ENCODE assay signal across 11 cellular contexts in genomic region chr15:64379216-64379960, GRCh38. TPM values are rescaled to one million over a fixed set of nuclear protein-coding genes. Genes with fewer than 3 reads are reported as not detected.
DNase-seq lines count a peak whose midpoint lies in the region; ATAC-seq, FAIRE-seq and TF ChIP-seq lines count a peak whose summit lies in the region.
"Had no signal": no experiment of that assay in that cellular context is flagged by ENCODE, and none has a peak within 500 bp of the region (broad histone marks: within the 10 kb centered on the region; RNA-seq: fewer than 3 reads in every experiment).

No MANE protein-coding gene starts in this region.

- no peaks in the 10 kb centered on the region for H3K9me3 ChIP-seq in OCI-LY3 (ENCODE audit: insufficient read depth, low read length)
- H3K9me3 ChIP-seq in H1 (ENCODE audit: insufficient read depth in 2 of 2, low read depth in 1 of 2, low read length in 1 of 2) = no peaks in the 10 kb centered on the region
- H3K9me3 ChIP-seq: psoas muscle, thoracic aorta had no signal

- H3K56ac ChIP-seq in H1 (replicated peaks; ENCODE audit: insufficient read length, low read depth, low read length) = no peak overlapping the region

- peak overlapping the region; percentile 68 for H3K4me3 Mint-ChIP-seq in activated naive CD4-positive, alpha-beta T cell treated with anti-CD3 and anti-CD28 coated beads, Interleukin-2, amount 50 U/mL, for 24 hours
- H3K4me3 Mint-ChIP-seq in stimulated activated naive B cell treated with anti-CD40 and anti-IgM and Interleukin-4, amounts not matched to agents 10 μg/mL and 1 μg/mL and 100 μg/mL, for 72 hours = peak overlapping the region; percentile 57 to 64

- no peak overlapping the region for H2AK5ac ChIP-seq in H1 (ENCODE audit: low read depth, low read length)

- H3K79me2 ChIP-seq in OCI-LY3 (ENCODE audit: low read length) = peaks cover 21% of the 10 kb centered on the region
- H3K79me2 ChIP-seq in H1 (ENCODE audit: control insufficient read depth in 1 of 2, insufficient read depth in 2 of 2, low read length in 2 of 2) = peaks cover 0 to 23% of the 10 kb centered on the region in 2 experiments; a peak in 2 of 4 replicates

- no peak overlapping the region for H3K14ac ChIP-seq in H1 (ENCODE audit: insufficient read length)

- H4K20me1 ChIP-seq in OCI-LY3 (ENCODE audit: insufficient read depth, low read length) = no peaks in the 10 kb centered on the region
- no peaks in the 10 kb centered on the region for H4K20me1 ChIP-seq in H1 (replicated peaks in 1 of 2; ENCODE audit: control insufficient read depth in 1 of 2, insufficient read depth in 2 of 2, low read length in 2 of 2)

- H4K5ac ChIP-seq in H1 (ENCODE audit: insufficient read length, low read depth, low read length) = no peak overlapping the region

- no peak for TF ChIP-seq RAD21 in H1 (IDR thresholded peaks at IDR 0.05 in 1 of 2, conservative IDR thresholded peaks at IDR 0.05 in 1 of 2; ENCODE audit: low read depth in 2 of 2, low read length in 2 of 2)

- POLR2A ChIA-PET in H1 (lab: Charles Lee; ENCODE audit: partially characterized antibody) = interaction anchor here (0.6 to 2.9 kb wide), 6 partner anchors 8 to 440 kb away, joined by 3 to 12 read pairs (median 4); partner anchors contain the start of genes PPIB and TRIP4

- no peaks in the 10 kb centered on the region for H3K27me3 Mint-ChIP-seq in activated naive CD4-positive, alpha-beta T cell treated with anti-CD3 and anti-CD28 coated beads, Interleukin-2, amount 50 U/mL, for 24 hours
- no peaks in the 10 kb centered on the region for H3K27me3 Mint-ChIP-seq in stimulated activated naive B cell treated with anti-CD40 and anti-IgM and Interleukin-4, amounts not matched to agents 10 μg/mL and 1 μg/mL and 100 μg/mL, for 72 hours

- H2BK5ac ChIP-seq in H1 (ENCODE audit: low read depth, low read length) = no peak overlapping the region

- peak overlapping the region; percentile 99; the same call in 1 of the 2 replicates for H3K4me2 ChIP-seq in OCI-LY3 (ENCODE audit: low read length)
- peak overlapping the region; percentile 49 to 78; a peak in 3 of 4 replicates for H3K4me2 ChIP-seq in H1 (ENCODE audit: insufficient read depth in 1 of 2, low read depth in 2 of 2, low read length in 2 of 2)

- no peak overlapping the region for H3K23ac ChIP-seq in H1 (ENCODE audit: insufficient read length)

- H3K4me1 ChIP-seq in OCI-LY3 (ENCODE audit: low read length) = peaks cover 14% of the 10 kb centered on the region
- no peaks in the 10 kb centered on the region for H3K4me1 ChIP-seq in H1 (replicated peaks in 1 of 4; ENCODE audit: control insufficient read depth in 3 of 4, insufficient read depth in 4 of 4, low read length in 3 of 4)

- WGBS in H1 (ENCODE audit: extremely low coverage in 1 of 2, insufficient coverage in 1 of 2, insufficient read length in 1 of 2, insufficient replicate concordance in 2 of 2, low coverage in 1 of 2, low lambda C conversion rate in 2 of 2, missing lambda C conversion rate in 1 of 2), 2 experiments = 77% methylated on average over 9 of the region's 9 CpGs; no CpG with 5 or more reads in 1 of the 2 experiments

- H3K36me3 ChIP-seq in OCI-LY3 (replicated peaks; ENCODE audit: low read depth, low read length) (peaks cover 16% of the 10 kb centered on the region), H1 (ENCODE audit: control insufficient read depth in 2 of 4, insufficient read depth in 4 of 4, low read length in 3 of 4) (peaks cover 0 to 25% (median 10%) of the 10 kb centered on the region in 4 experiments; a peak in 4 of 8 replicates)
- H3K36me3 ChIP-seq: thoracic aorta had no signal

- FAIRE-seq in H1 (lab: Jason Lieb, UNC) = no peak

- TF ChIP-seq EP300 in H1 (IDR thresholded peaks at IDR 0.05; ENCODE audit: borderline replicate concordance in 1 of 2, low read depth in 2 of 2, low read length in 2 of 2) = no peak

- H3K9me3 Mint-ChIP-seq in activated naive CD4-positive, alpha-beta T cell treated with anti-CD3 and anti-CD28 coated beads, Interleukin-2, amount 50 U/mL, for 24 hours = no peaks in the 10 kb centered on the region
- no peaks in the 10 kb centered on the region for H3K9me3 Mint-ChIP-seq in activated naive CD4-positive, alpha-beta T cell treated with anti-CD3 and anti-CD28 coated beads, Interleukin-2, amount 50 U/mL, for 72 hours
- no peaks in the 10 kb centered on the region for H3K9me3 Mint-ChIP-seq in stimulated activated naive B cell treated with anti-CD40 and anti-IgM and Interleukin-4, amounts not matched to agents 10 μg/mL and 1 μg/mL and 100 μg/mL, for 72 hours

- no peak for TF ChIP-seq POLR2A in H1 (IDR thresholded peaks at IDR 0.05; ENCODE audit: control extremely low read depth in 1 of 2, low read depth in 2 of 2, low read length in 2 of 2)

- H2BK12ac ChIP-seq in H1 (ENCODE audit: low read depth, low read length) = no peak overlapping the region

- H2AFZ ChIP-seq in OCI-LY3 (ENCODE audit: low read depth, low read length) (no peak overlapping the region), H1 (ENCODE audit: low read length) (no peak overlapping the region)

- no peak overlapping the region for H2BK15ac ChIP-seq in H1 (ENCODE audit: low read length)

- ATAC-seq in activated naive CD4-positive, alpha-beta T cell treated with anti-CD3 and anti-CD28 coated beads, Interleukin-2, amount 50 U/mL, for 72 hours = no peak
- ATAC-seq in stimulated activated naive B cell treated with anti-CD40 and anti-IgM and Interleukin-4, amounts not matched to agents 10 μg/mL and 1 μg/mL and 100 μg/mL, for 72 hours (replicated peaks) = no peak

- no peak overlapping the region for H3K27ac Mint-ChIP-seq in activated naive CD4-positive, alpha-beta T cell treated with anti-CD3 and anti-CD28 coated beads, Interleukin-2, amount 50 U/mL, for 24 hours
- H3K27ac Mint-ChIP-seq in activated naive CD4-positive, alpha-beta T cell treated with anti-CD3 and anti-CD28 coated beads, Interleukin-2, amount 50 U/mL, for 72 hours = peak overlapping the region in 1 of 2 donors; percentile 82
- no peak overlapping the region for H3K27ac Mint-ChIP-seq in stimulated activated naive B cell treated with anti-CD40 and anti-IgM and Interleukin-4, amounts not matched to agents 10 μg/mL and 1 μg/mL and 100 μg/mL, for 72 hours

- H3K4ac ChIP-seq in H1 (replicated peaks; ENCODE audit: insufficient read length, low read depth, low read length) = no peak overlapping the region

- H4K91ac ChIP-seq in H1 (replicated peaks; ENCODE audit: insufficient read length, low read length) = no peak overlapping the region

- H3K23me2 ChIP-seq in H1 (ENCODE audit: low read depth, low read length) = peaks cover 5% of the 10 kb centered on the region; the same call in 1 of the 2 replicates

- TF ChIP-seq CTCF in OCI-LY3 (IDR thresholded peaks at IDR 0.05; ENCODE audit: low read depth, low read length) (no peak), H1 (IDR thresholded peaks at IDR 0.05; ENCODE audit: control extremely low read depth in 1 of 3, insufficient read depth in 1 of 3, low read depth in 1 of 3, low read length in 3 of 3) (no peak)

- no peaks in the 10 kb centered on the region for H3K36me3 Mint-ChIP-seq in activated naive CD4-positive, alpha-beta T cell treated with anti-CD3 and anti-CD28 coated beads, Interleukin-2, amount 50 U/mL, for 24 hours
- peaks cover 18 to 38% of the 10 kb centered on the region in 2 donors for H3K36me3 Mint-ChIP-seq in activated naive CD4-positive, alpha-beta T cell treated with anti-CD3 and anti-CD28 coated beads, Interleukin-2, amount 50 U/mL, for 72 hours
- H3K36me3 Mint-ChIP-seq in stimulated activated naive B cell treated with anti-CD40 and anti-IgM and Interleukin-4, amounts not matched to agents 10 μg/mL and 1 μg/mL and 100 μg/mL, for 72 hours = peaks cover 6 to 10% of the 10 kb centered on the region in 2 donors

- no peak overlapping the region for H3K27ac ChIP-seq in OCI-LY3 (ENCODE audit: low read length)
- no peak overlapping the region for H3K27ac ChIP-seq in H1 (ENCODE audit: low read depth, low read length)
- H3K27ac ChIP-seq: psoas muscle, thoracic aorta had no signal

- H3K27me3 ChIP-seq in OCI-LY3 (ENCODE audit: low read depth, low read length) (no peaks in the 10 kb centered on the region), H1 (replicated peaks in 1 of 4; ENCODE audit: control insufficient read depth in 3 of 4, extremely low read depth in 1 of 4, insufficient read depth in 3 of 4, low read length in 3 of 4) (no peaks in the 10 kb centered on the region)

- peaks cover 8% of the 10 kb centered on the region for H3K4me1 Mint-ChIP-seq in activated naive CD4-positive, alpha-beta T cell treated with anti-CD3 and anti-CD28 coated beads, Interleukin-2, amount 50 U/mL, for 24 hours
- H3K4me1 Mint-ChIP-seq in stimulated activated naive B cell treated with anti-CD40 and anti-IgM and Interleukin-4, amounts not matched to agents 10 μg/mL and 1 μg/mL and 100 μg/mL, for 72 hours = peaks cover 6 to 8% of the 10 kb centered on the region in 2 donors

- no peak overlapping the region for H4K8ac ChIP-seq in H1 (ENCODE audit: extremely low read depth, insufficient read depth, low read length)

- H2BK20ac ChIP-seq in H1 (ENCODE audit: low read length) = no peak overlapping the region

- DNase-seq in activated naive CD4-positive, alpha-beta T cell treated with anti-CD3 and anti-CD28 coated beads, Interleukin-2, amount 50 U/mL, for 72 hours (ENCODE audit: low spot score in 2 of 2) = no peak
- DNase-seq in H1 (ENCODE audit: low read depth in 1 of 2, low spot score in 2 of 2) (no peak), NCI-H2196 (lab: John Stamatoyannopoulos, UW; ENCODE audit: unreplicated experiment) (no peak), hippocampal formation (lab: John Stamatoyannopoulos, UW) (no peak), NCI-H2196 treated with DMSO at 0.1 percent for 48 hours (lab: John Stamatoyannopoulos, UW; ENCODE audit: unreplicated experiment) (no peak)
- DNase-seq in stimulated activated naive B cell treated with anti-CD40 and anti-IgM and Interleukin-4, amounts not matched to agents 10 μg/mL and 1 μg/mL and 100 μg/mL, for 72 hours = no peak
- DNase-seq: NCI-H1092, psoas muscle had no signal

- CTCF ChIA-PET in H1 (lab: Charles Lee; ENCODE audit: partially characterized antibody) = interaction anchor here (0.6 to 1.7 kb wide), 3 partner anchors 45 to 302 kb away, joined by 3 to 4 read pairs (median 3); no protein-coding TSS in a partner anchor

- H3K79me1 ChIP-seq in H1 (ENCODE audit: low read depth, low read length) = peaks cover 3% of the 10 kb centered on the region; the same call in 1 of the 2 replicates

- no peak overlapping the region for H3K4me3 ChIP-seq in OCI-LY3 (ENCODE audit: low read length)
- H3K4me3 ChIP-seq in H1 (ENCODE audit: extremely low read depth in 1 of 4, insufficient read depth in 2 of 4, low read depth in 3 of 4, low read length in 4 of 4) = peak overlapping the region in 3 of 4 experiments; percentile 11 to 90 (median 83); a peak in 6 of 8 replicates
- H3K4me3 ChIP-seq: psoas muscle, thoracic aorta had no signal

- H2BK120ac ChIP-seq in H1 (replicated peaks; ENCODE audit: low read depth, low read length) = no peak overlapping the region

- H3K9ac ChIP-seq in OCI-LY3 (ENCODE audit: low read length) = no peak overlapping the region
- no peak overlapping the region for H3K9ac ChIP-seq in H1 (replicated peaks in 1 of 4; ENCODE audit: extremely low read depth in 1 of 4, low read depth in 3 of 4, low read length in 3 of 4)

- no peak overlapping the region for H3K18ac ChIP-seq in H1 (ENCODE audit: extremely low read depth, low read length)

RNA-seq across cellular contexts. Expression of gene PCLAF, which starts 1.9 kb away (rescaled TPM):
- total RNA-seq in activated naive CD4-positive, alpha-beta T cell treated with anti-CD3 and anti-CD28 coated beads, Interleukin-2, amount 50 U/mL, for 72 hours = 100 to 1,000 TPM; 100 to 115 TPM
- 65.7 and 76.2 TPM in 2 replicates for total RNA-seq in H1 (2021; fragmentation: NEBNext Ultra II Directional; extraction: Animal tissue kit (Norgen Biotek cat#: 25700))
- polyA plus RNA-seq in H1 (2011; rRNA removed) = 39.1 and 124 TPM in 2 replicates
- polyA plus RNA-seq in H1 (2011; cell fraction: cytosol; rRNA removed) = 133 TPM
- polyA plus RNA-seq in H1 (2011; cell fraction: nucleus; rRNA removed) = 167 TPM
- 69.2 to 206 TPM (median 107 TPM) in 4 replicates for polyA plus RNA-seq in H1 (2012, experiment 1 of 2)
- 45.1 TPM for polyA plus RNA-seq in H1 (2012, experiment 2 of 2)
- polyA plus RNA-seq in H1 (2013, experiment 1 of 2) = 52.6 TPM
- polyA plus RNA-seq in H1 (2013, experiment 2 of 2) = 50.7 TPM
- polyA minus RNA-seq in H1 (2011; rRNA and poly(A)+ RNA removed) = 114 and 182 TPM in 2 replicates
- polyA minus RNA-seq in H1 (2011; cell fraction: cytosol; rRNA and poly(A)+ RNA removed) = 9.8 TPM
- 35.9 TPM for polyA minus RNA-seq in H1 (2011; cell fraction: nucleus; rRNA and poly(A)+ RNA removed)
- total RNA-seq: thoracic aorta had no signal

RNA-seq across cellular contexts. Expression of gene TRIP4, which starts 8.2 kb away (rescaled TPM):
- 10 to 100 TPM; 21.7 to 24.7 TPM for total RNA-seq in activated naive CD4-positive, alpha-beta T cell treated with anti-CD3 and anti-CD28 coated beads, Interleukin-2, amount 50 U/mL, for 72 hours
- total RNA-seq in H1 (2021; fragmentation: NEBNext Ultra II Directional; extraction: Animal tissue kit (Norgen Biotek cat#: 25700)) = 14.4 and 18.9 TPM in 2 replicates
- polyA plus RNA-seq in H1 (2011; rRNA removed) = 3.9 and 6.2 TPM in 2 replicates
- 9.4 TPM for polyA plus RNA-seq in H1 (2011; cell fraction: cytosol; rRNA removed)
- polyA plus RNA-seq in H1 (2011; cell fraction: nucleus; rRNA removed) = 5.0 TPM
- 12.3 to 18.3 TPM (median 14.1 TPM) in 4 replicates for polyA plus RNA-seq in H1 (2012, experiment 1 of 2)
- polyA plus RNA-seq in H1 (2012, experiment 2 of 2) = 2.2 TPM
- 21.4 TPM for polyA plus RNA-seq in H1 (2013, experiment 1 of 2)
- polyA plus RNA-seq in H1 (2013, experiment 2 of 2) = 22.5 TPM
- 11.7 and 15.2 TPM in 2 replicates for polyA minus RNA-seq in H1 (2011; rRNA and poly(A)+ RNA removed)
- 5.9 TPM for polyA minus RNA-seq in H1 (2011; cell fraction: cytosol; rRNA and poly(A)+ RNA removed)
- 15.4 TPM for polyA minus RNA-seq in H1 (2011; cell fraction: nucleus; rRNA and poly(A)+ RNA removed)

RNA-seq across cellular contexts. Expression of gene CSNK1G1, which starts 23.4 kb away (rescaled TPM):
- total RNA-seq in activated naive CD4-positive, alpha-beta T cell treated with anti-CD3 and anti-CD28 coated beads, Interleukin-2, amount 50 U/mL, for 72 hours = 10 to 100 TPM; 26.6 to 32.3 TPM
- total RNA-seq in H1 (2021; fragmentation: NEBNext Ultra II Directional; extraction: Animal tissue kit (Norgen Biotek cat#: 25700)) = 12.9 and 13.5 TPM in 2 replicates
- polyA plus RNA-seq in H1 (2011; rRNA removed) = 4.3 and 6.0 TPM in 2 replicates
- polyA plus RNA-seq in H1 (2011; cell fraction: cytosol; rRNA removed) = 5.6 TPM
- polyA plus RNA-seq in H1 (2011; cell fraction: nucleus; rRNA removed) = 4.5 TPM
- 5.9 to 9.9 TPM (median 8.6 TPM) in 4 replicates for polyA plus RNA-seq in H1 (2012, experiment 1 of 2)
- 1.2 TPM for polyA plus RNA-seq in H1 (2012, experiment 2 of 2)
- 5.7 TPM for polyA plus RNA-seq in H1 (2013, experiment 1 of 2)
- polyA plus RNA-seq in H1 (2013, experiment 2 of 2) = 6.1 TPM
- 39.4 and 44.4 TPM in 2 replicates for polyA minus RNA-seq in H1 (2011; rRNA and poly(A)+ RNA removed)
- 13.8 TPM for polyA minus RNA-seq in H1 (2011; cell fraction: cytosol; rRNA and poly(A)+ RNA removed)
- polyA minus RNA-seq in H1 (2011; cell fraction: nucleus; rRNA and poly(A)+ RNA removed) = 47.9 TPM
